9 cellular contexts compared by ENCODE assay signal in genomic region chr19:56840452-56841193, GRCh38. TPM values are rescaled to one million over a fixed set of nuclear protein-coding genes. Genes with fewer than 3 reads are reported as not detected.
DNase-seq lines count a peak whose midpoint lies in the region; ATAC-seq and TF ChIP-seq lines count a peak whose summit lies in the region.
"Had no signal": no experiment of that assay in that cellular context is flagged by ENCODE, and none has a peak within 500 bp of the region (broad histone marks: within the 10 kb centered on the region; RNA-seq: fewer than 3 reads in every experiment).

PEG3 (minus strand) TSS chr19:56840726; CDS start chr19:56824655, 16,071 bp downstream.
ZIM2 (minus strand) TSS chr19:56840726; CDS start chr19:56824277, 16,449 bp downstream.

- no peak for TF ChIP-seq POLR2A in suprapubic skin (IDR thresholded peaks at IDR 0.05)

- POLR2A ChIA-PET in MCF 10A (lab: Yijun Ruan, JAX), result no interaction called here

- H3K4me3 ChIP-seq in coronary artery, result peak within 1 kb of the TSS; percentile 81
- H3K4me3 ChIP-seq in suprapubic skin, result peak within 1 kb of the TSS; percentile 55

- peaks cover 13% of the 10 kb centered on the region for H3K4me1 ChIP-seq in suprapubic skin

- no peaks in the 10 kb centered on the region for H3K27me3 Mint-ChIP-seq in MCF 10A (ENCODE audit: insufficient read depth, unreplicated experiment)

- TF ChIP-seq CTCF in coronary artery (IDR thresholded peaks at IDR 0.05) (no peak), suprapubic skin (IDR thresholded peaks at IDR 0.05) (no peak), MCF 10A (IDR thresholded peaks at IDR 0.05; ENCODE audit: unreplicated experiment) (no peak)

- no peaks in the 10 kb centered on the region for H3K4me1 Mint-ChIP-seq in MCF 10A (ENCODE audit: insufficient read depth, unreplicated experiment)

- intact Hi-C loops in MCF 10A (cut with micrococcal nuclease), result no loop called here

- no peak within 1 kb of the TSS for H3K27ac Mint-ChIP-seq in MCF 10A (ENCODE audit: low read depth, unreplicated experiment)

- ATAC-seq in GM19467 (IDR thresholded peaks at IDR 0.05; ENCODE audit: unreplicated experiment), result no peak
- ATAC-seq in GM18907 (IDR thresholded peaks at IDR 0.05; ENCODE audit: unreplicated experiment), result no peak

- H3K4me3 Mint-ChIP-seq in MCF 10A (ENCODE audit: unreplicated experiment), result no peak within 1 kb of the TSS

- H3K27ac ChIP-seq in coronary artery (peak within 1 kb of the TSS; percentile 71 to 97), suprapubic skin (peak within 1 kb of the TSS; percentile 65)

- TF ChIP-seq EP300 in suprapubic skin (IDR thresholded peaks at IDR 0.05), result no peak

- no peaks in the 10 kb centered on the region for H3K9me3 ChIP-seq in suprapubic skin

- WGBS in suprapubic skin, result 43% methylated on average over 17 of the region's 49 CpGs

- H3K9me3 Mint-ChIP-seq in MCF 10A (ENCODE audit: unreplicated experiment), result peaks cover 25% of the 10 kb centered on the region

- DNase-seq in NCI-H2227 treated with DMSO at 0.1 percent for 48 hours (lab: John Stamatoyannopoulos, UW) (peak; percentile 99), coronary artery (ENCODE audit: low spot score) (peak; percentile 79), medulla oblongata (ENCODE audit: extremely low spot score) (peak; percentile 82), suprapubic skin (ENCODE audit: low spot score in 2 of 2) (peak; percentile 77 to 86), MCF 10A (ENCODE audit: unreplicated experiment) (no peak)
- DNase-seq in activated CD4-positive, CD25-positive, alpha-beta regulatory T cell (lab: John Stamatoyannopoulos, UW), result no peak
- DNase-seq: activated naive CD4-positive, alpha-beta T cell had no signal

- H3K27me3 ChIP-seq in suprapubic skin, result no peaks in the 10 kb centered on the region

- no peaks in the 10 kb centered on the region for H3K36me3 ChIP-seq in suprapubic skin

- BruUV-seq in MCF 10A (replicated peaks; lab: Mats Ljungman, UMichigan), result no TSS peak

- CTCF ChIA-PET in MCF 10A (lab: Yijun Ruan, JAX), result interaction anchor here (0.6 to 0.7 kb wide), 2 partner anchors 14 to 1062 kb away, joined by 3 read pairs; no protein-coding TSS in a partner anchor

- H3K36me3 Mint-ChIP-seq in MCF 10A (ENCODE audit: insufficient read depth, unreplicated experiment), result no peaks in the 10 kb centered on the region

RNA-seq across cellular contexts. Expression of gene PEG3, which starts in this region (rescaled TPM):
- total RNA-seq in suprapubic skin (10 to 100 TPM in 1 of 4 donors, 1 to 10 TPM in 3; 4.0 to 11.5 (median 5.8) TPM), MCF 10A (2022) (not detected in 2 replicates)

RNA-seq across cellular contexts. Expression of gene ZIM2, which starts in this region (rescaled TPM):
- under 1 TPM in 1 of 4 donors, not detected in 3; 0.72 TPM for total RNA-seq in suprapubic skin
- not detected in 2 replicates for total RNA-seq in MCF 10A (2022)

Comparison
In these comparisons a context has a peak if more than half of its experiments do, and no peak if none do; other contexts are left out.
1. DNase-seq: peak in NCI-H2227 treated with DMSO at 0.1 percent for 48 hours (single experiment), coronary artery (single experiment), medulla oblongata (single experiment) and suprapubic skin (2 of 2); none in MCF 10A (single experiment) and activated CD4-positive, CD25-positive, alpha-beta regulatory T cell (0 of 4).